In genomic region chrX:39195156-39195555, GRCh38 we compare ENCODE assay signal across 12 cellular contexts.
DNase-seq lines count a peak whose midpoint lies in the region; ATAC-seq and TF ChIP-seq lines count a peak whose summit lies in the region.
"Had no signal": no experiment of that assay in that cellular context is flagged by ENCODE, and none has a peak within 500 bp of the region (broad histone marks: within the 10 kb centered on the region; RNA-seq: fewer than 3 reads in every experiment).

No MANE protein-coding gene starts in this region.

- H3K27me3 Mint-ChIP-seq in activated CD4-positive, alpha-beta T cell treated with anti-CD3 and anti-CD28 coated beads for 36 hours: peaks cover 2% of the 10 kb centered on the region
- H3K27me3 Mint-ChIP-seq in progenitor cell of endocrine pancreas (no peaks in the 10 kb centered on the region), mesothelial cell of epicardium (ENCODE audit: low read depth) (no peaks in the 10 kb centered on the region)

- peak overlapping the region; percentile 51 for H3K27ac Mint-ChIP-seq in activated CD4-positive, alpha-beta T cell treated with anti-CD3 and anti-CD28 coated beads for 36 hours
- H3K27ac Mint-ChIP-seq in progenitor cell of endocrine pancreas (no peak overlapping the region), mesothelial cell of epicardium (no peak overlapping the region)

- CTCF ChIA-PET in activated CD4-positive, alpha-beta T cell treated with anti-CD3 and anti-CD28 coated beads for 36 hours (lab: Charles Lee): interaction anchor here (1.0 kb wide), 1 partner anchor 13 kb away, joined by 3 read pairs; no protein-coding TSS in a partner anchor

- no peak for DNase-seq in activated CD4-positive, alpha-beta T cell treated with anti-CD3 and anti-CD28 coated beads for 36 hours
- DNase-seq in activated CD4-positive, alpha-beta T cell treated with anti-CD3 and anti-CD28 coated beads for 1 hour: no peak
- DNase-seq in NCI-H146 (lab: John Stamatoyannopoulos, UW) (peak; percentile 77), progenitor cell of endocrine pancreas (ENCODE audit: low spot score, unreplicated experiment) (peak; percentile 12), superior temporal gyrus (ENCODE audit: extremely low spot score) (no peak), mesothelial cell of epicardium (ENCODE audit: low spot score in 2 of 2, unreplicated experiment in 2 of 2) (no peak), GM13976 (ENCODE audit: low spot score) (no peak)
- DNase-seq: stimulated activated CD4-positive, alpha-beta T cell treated with anti-CD3 and anti-CD28 coated beads, Interleukin-12 subunit alpha, Interleukin-12 subunit beta, amount 100 ng/mL, for 4 hours; SW 1271; upper lobe of right lung had no signal

- H3K9me3 Mint-ChIP-seq in activated CD4-positive, alpha-beta T cell treated with anti-CD3 and anti-CD28 coated beads for 36 hours (ENCODE audit: low read depth): no peaks in the 10 kb centered on the region
- H3K9me3 Mint-ChIP-seq in progenitor cell of endocrine pancreas (ENCODE audit: low read depth) (peaks cover 8% of the 10 kb centered on the region), mesothelial cell of epicardium (peaks cover 23% of the 10 kb centered on the region)

- intact Hi-C loops in activated CD4-positive, alpha-beta T cell treated with anti-CD3 and anti-CD28 coated beads for 36 hours (cut with DNase I, micrococcal nuclease): loop anchor here (5.0 to 10.0 kb wide), 3 partner anchors 33 to 660 kb away; no protein-coding TSS in a partner anchor

- H3K27ac ChIP-seq in angular gyrus (ENCODE audit: low read depth, low read length): peak overlapping the region; percentile 35
- H3K27ac ChIP-seq: neutrophil, upper lobe of right lung had no signal

- TF ChIP-seq CTCF in progenitor cell of endocrine pancreas (IDR thresholded peaks at IDR 0.05; ENCODE audit: unreplicated experiment) (no peak), mesothelial cell of epicardium (IDR thresholded peaks at IDR 0.05; ENCODE audit: unreplicated experiment) (no peak), GM13976 (IDR thresholded peaks at IDR 0.05; ENCODE audit: borderline replicate concordance, control extremely low read depth, extremely low read depth, insufficient read depth, missing control alignments) (no peak)

- H3K36me3 Mint-ChIP-seq in activated CD4-positive, alpha-beta T cell treated with anti-CD3 and anti-CD28 coated beads for 36 hours (ENCODE audit: low read depth): no peaks in the 10 kb centered on the region
- no peaks in the 10 kb centered on the region for H3K36me3 Mint-ChIP-seq in progenitor cell of endocrine pancreas (ENCODE audit: insufficient read depth)
- H3K36me3 Mint-ChIP-seq in mesothelial cell of epicardium: no peaks in the 10 kb centered on the region

- in situ Hi-C loops in GM13976 (cut with MboI; ENCODE audit: low sequenced_read_pairs, unreplicated experiment): no loop called here

- POLR2A ChIA-PET in activated CD4-positive, alpha-beta T cell treated with anti-CD3 and anti-CD28 coated beads for 36 hours (lab: Charles Lee): no interaction called here

- H3K4me3 Mint-ChIP-seq in activated CD4-positive, alpha-beta T cell treated with anti-CD3 and anti-CD28 coated beads for 36 hours: no peak overlapping the region
- no peak overlapping the region for H3K4me3 Mint-ChIP-seq in progenitor cell of endocrine pancreas (ENCODE audit: low read depth)
- H3K4me3 Mint-ChIP-seq in mesothelial cell of epicardium: no peak overlapping the region

- H3K4me1 Mint-ChIP-seq in activated CD4-positive, alpha-beta T cell treated with anti-CD3 and anti-CD28 coated beads for 36 hours: peaks cover 36% of the 10 kb centered on the region
- peaks cover 9% of the 10 kb centered on the region for H3K4me1 Mint-ChIP-seq in progenitor cell of endocrine pancreas (ENCODE audit: low read depth)
- peaks cover 4% of the 10 kb centered on the region for H3K4me1 Mint-ChIP-seq in mesothelial cell of epicardium

- no peak for ATAC-seq in activated CD4-positive, alpha-beta T cell treated with anti-CD3 and anti-CD28 coated beads for 36 hours
- ATAC-seq: upper lobe of right lung had no signal

Comparison
In these comparisons a context has a peak if more than half of its experiments do, and no peak if none do; other contexts are left out.
1. DNase-seq: peak in NCI-H146 (single experiment) and progenitor cell of endocrine pancreas (single experiment); none in activated CD4-positive, alpha-beta T cell treated with anti-CD3 and anti-CD28 coated beads for 36 hours (single experiment), activated CD4-positive, alpha-beta T cell treated with anti-CD3 and anti-CD28 coated beads for 1 hour (single experiment), superior temporal gyrus (single experiment), mesothelial cell of epicardium (0 of 2) and GM13976 (single experiment).